27 cellular contexts compared by ENCODE assay signal in genomic region chr1:165877411-165877810, GRCh38.
"Had no signal": no experiment of that assay in that cellular context is flagged by ENCODE, and none has a peak within 500 bp of the region (broad histone marks: within the 10 kb centered on the region; RNA-seq: fewer than 3 reads in every experiment).

No MANE protein-coding gene starts in this region.

- H3K4me3 ChIP-seq: adrenal gland, ascending aorta, dorsolateral prefrontal cortex, esophagus squamous epithelium, gastrocnemius medialis, left lung, lung, prostate gland, upper lobe of left lung had no signal

- H3K27me3 ChIP-seq: adrenal gland, ascending aorta, brain microvascular endothelial cell, dorsolateral prefrontal cortex, esophagus squamous epithelium, gastrocnemius medialis, left lung, upper lobe of left lung had no signal

- H3K4me3 Mint-ChIP-seq: activated CD4-positive, alpha-beta memory T cell treated with anti-CD3 and anti-CD28 coated beads, Interleukin-2, amount 10 ng/mL, durations not matched to agents 7 days and 5 days; activated CD8-positive, alpha-beta memory T cell treated with anti-CD3 and anti-CD28 coated beads, Interleukin-2, amount 10 ng/mL, durations not matched to agents 7 days and 5 days; activated naive CD4-positive, alpha-beta T cell treated with anti-CD3 and anti-CD28 coated beads, Interleukin-2, amount 50 U/mL, for 24 hours; effector memory CD8-positive, alpha-beta T cell; natural killer cell; T-helper 2 cell treated with Interferon-gamma antibody and Interleukin-4, amounts not matched to agents 5 μg/mL and 100 μg/mL, for 36 hours had no signal

- H3K36me3 Mint-ChIP-seq: natural killer cell had no signal

- H3K27me3 Mint-ChIP-seq: activated CD4-positive, alpha-beta memory T cell treated with anti-CD3 and anti-CD28 coated beads, Interleukin-2, amount 10 ng/mL, durations not matched to agents 7 days and 5 days; activated CD8-positive, alpha-beta memory T cell treated with anti-CD3 and anti-CD28 coated beads, Interleukin-2, amount 10 ng/mL, durations not matched to agents 7 days and 5 days; effector memory CD8-positive, alpha-beta T cell had no signal

- H3K27ac ChIP-seq: adrenal gland, ascending aorta, brain microvascular endothelial cell, dorsolateral prefrontal cortex, esophagus squamous epithelium, gastrocnemius medialis, left lung, prostate gland, upper lobe of left lung had no signal

- ATAC-seq: activated CD8-positive, alpha-beta memory T cell treated with anti-CD3 and anti-CD28 coated beads, Interleukin-2, amount 10 ng/mL, durations not matched to agents 7 days and 5 days; effector memory CD8-positive, alpha-beta T cell; gastrocnemius medialis; left lung; natural killer cell had no signal

- H3K4me1 ChIP-seq: adrenal gland, ascending aorta, gastrocnemius medialis, prostate gland had no signal

- H3K9me3 Mint-ChIP-seq: activated CD4-positive, alpha-beta memory T cell treated with anti-CD3 and anti-CD28 coated beads, Interleukin-2, amount 10 ng/mL, durations not matched to agents 7 days and 5 days; activated naive CD4-positive, alpha-beta T cell treated with anti-CD3 and anti-CD28 coated beads, Interleukin-2, amount 50 U/mL, for 24 hours; effector memory CD8-positive, alpha-beta T cell; natural killer cell had no signal

- H3K27ac Mint-ChIP-seq: activated CD4-positive, alpha-beta memory T cell treated with anti-CD3 and anti-CD28 coated beads, Interleukin-2, amount 10 ng/mL, durations not matched to agents 7 days and 5 days; activated CD8-positive, alpha-beta memory T cell treated with anti-CD3 and anti-CD28 coated beads, Interleukin-2, amount 10 ng/mL, durations not matched to agents 7 days and 5 days; activated naive CD4-positive, alpha-beta T cell treated with anti-CD3 and anti-CD28 coated beads, Interleukin-2, amount 50 U/mL, for 24 hours; effector memory CD8-positive, alpha-beta T cell; natural killer cell had no signal

- H3K9me3 ChIP-seq: adrenal gland, ascending aorta, esophagus squamous epithelium, gastrocnemius medialis, left lung, prostate gland, upper lobe of left lung had no signal

- H3K36me3 ChIP-seq: adrenal gland, ascending aorta, brain microvascular endothelial cell, esophagus squamous epithelium, gastrocnemius medialis, left lung, prostate gland, upper lobe of left lung had no signal

- DNase-seq: activated CD4-positive, alpha-beta memory T cell treated with anti-CD3 and anti-CD28 coated beads, Interleukin-2, amount 10 ng/mL, durations not matched to agents 7 days and 5 days; activated CD4-positive, alpha-beta T cell treated with anti-CD3 and anti-CD28 coated beads for 4 hours; activated CD4-positive, CD25-positive, alpha-beta regulatory T cell; activated CD8-positive, alpha-beta memory T cell treated with anti-CD3 and anti-CD28 coated beads, Interleukin-2, amount 10 ng/mL, durations not matched to agents 7 days and 5 days; activated gamma-delta T cell; activated T-cell treated with anti-CD3 and anti-CD28 coated beads for 4 hours; adrenal gland; brain microvascular endothelial cell; caudate nucleus; dorsolateral prefrontal cortex; effector memory CD8-positive, alpha-beta T cell; esophagus squamous epithelium; gastrocnemius medialis; hippocampal formation; kidney glomerular epithelial cell; left lung; natural killer cell; stimulated activated CD4-positive, alpha-beta T cell treated with anti-CD3 and anti-CD28 coated beads, Interleukin-2, amount 100 ng/mL, for 48 hours; stimulated activated CD8-positive, alpha-beta memory T cell treated with anti-CD3 and anti-CD28 coated beads, Interleukin-4, amount 100 ng/mL, for 48 hours; stimulated activated naive CD4-positive, alpha-beta T cell treated with Interleukin-2 at 50 U/mL for 16 hours; upper lobe of left lung had no signal

- FAIRE-seq: TTC549 had no signal
